14 cellular contexts compared by ENCODE assay signal in the genomic region with DNA sequence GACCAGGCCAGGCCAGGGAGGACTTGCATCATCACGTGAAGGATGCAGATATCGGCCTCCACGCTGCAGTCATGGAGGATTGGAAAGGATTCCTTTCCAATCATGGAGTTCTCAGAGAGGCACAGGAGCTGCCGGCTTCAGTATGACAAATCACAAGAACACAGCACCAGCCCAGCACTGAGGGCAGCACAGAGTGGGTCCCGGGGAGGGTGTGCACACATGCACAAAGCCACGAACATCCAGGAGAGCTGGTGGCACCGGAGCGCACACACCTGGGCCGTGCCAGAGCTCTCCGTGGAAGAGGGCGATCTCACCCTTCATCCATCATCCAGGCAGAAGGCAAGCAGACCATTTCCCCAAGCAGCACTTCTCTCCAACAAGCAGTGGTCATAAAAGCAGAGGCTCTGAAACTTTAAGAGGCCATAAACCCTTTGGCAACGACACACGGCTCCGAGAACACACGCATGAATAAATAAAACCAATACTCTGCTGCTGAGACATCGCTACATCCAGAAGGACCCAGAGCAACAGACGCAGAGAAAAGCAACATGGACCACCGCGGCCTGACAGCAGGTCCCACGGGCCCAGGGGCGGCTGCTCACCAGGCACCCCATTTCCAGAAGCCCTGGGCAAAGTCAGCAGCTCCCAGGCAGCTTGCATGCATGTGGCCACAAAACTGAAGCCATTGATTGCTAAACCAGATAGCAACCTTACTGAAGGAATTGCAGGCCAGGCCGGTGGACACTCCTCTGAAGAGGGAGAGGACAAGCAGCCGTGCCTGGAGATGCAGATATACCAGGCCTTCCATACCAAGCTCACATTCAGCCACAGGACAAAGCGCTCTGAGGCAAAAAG.
"Had no signal": no experiment of that assay in that cellular context is flagged by ENCODE, and none has a peak within 500 bp of the region (broad histone marks: within the 10 kb centered on the region; RNA-seq: fewer than 3 reads in every experiment).

No MANE protein-coding gene starts in this region.

- H3K36me3 Mint-ChIP-seq: activated CD4-positive, alpha-beta memory T cell treated with anti-CD3 and anti-CD28 coated beads for 36 hours; natural killer cell treated with Interleukin-12 subunit alpha and Interleukin-12 subunit beta and Interleukin-15 and Interleukin-18, amount 100 ng/mL, for 72 hours had no signal

- H3K27me3 Mint-ChIP-seq: activated CD4-positive, alpha-beta memory T cell treated with anti-CD3 and anti-CD28 coated beads for 36 hours; natural killer cell treated with Interleukin-12 subunit alpha and Interleukin-12 subunit beta and Interleukin-15 and Interleukin-18, amount 100 ng/mL, for 72 hours; stimulated activated naive CD8-positive, alpha-beta T cell treated with anti-CD3 and anti-CD28 coated beads, Interleukin-15, amount 100 ng/mL, for 72 hours had no signal

- H3K4me3 Mint-ChIP-seq: activated CD4-positive, alpha-beta memory T cell treated with anti-CD3 and anti-CD28 coated beads for 36 hours; activated naive CD8-positive, alpha-beta T cell treated with anti-CD3 and anti-CD28 coated beads, Interleukin-2, amount 10 ng/mL, durations not matched to agents 7 days and 5 days; activated T-cell treated with anti-CD3 and anti-CD28 coated beads, Interleukin-2, amount 50 U/mL, for 72 hours; natural killer cell treated with Interleukin-12 subunit alpha and Interleukin-12 subunit beta and Interleukin-15 and Interleukin-18, amount 100 ng/mL, for 72 hours; stimulated activated naive CD8-positive, alpha-beta T cell treated with anti-CD3 and anti-CD28 coated beads, Interleukin-15, amount 100 ng/mL, for 72 hours had no signal

- H3K4me1 Mint-ChIP-seq: stimulated activated naive CD8-positive, alpha-beta T cell treated with anti-CD3 and anti-CD28 coated beads, Interleukin-15, amount 100 ng/mL, for 72 hours had no signal

- H3K9me3 ChIP-seq: thoracic aorta had no signal

- H3K27ac ChIP-seq: dorsolateral prefrontal cortex, left lung, sigmoid colon, thoracic aorta had no signal

- H3K36me3 ChIP-seq: left lung, sigmoid colon, thoracic aorta had no signal

- DNase-seq: activated CD4-positive, alpha-beta memory T cell treated with anti-CD3 and anti-CD28 coated beads for 36 hours; activated CD4-positive, alpha-beta T cell treated with anti-CD3 and anti-CD28 coated beads for 1 hour; activated naive CD8-positive, alpha-beta T cell treated with anti-CD3 and anti-CD28 coated beads, Interleukin-2, amount 10 ng/mL, durations not matched to agents 7 days and 5 days; activated T-cell treated with anti-CD3 and anti-CD28 coated beads, Interleukin-2, amount 50 U/mL, for 72 hours; anterior cingulate cortex; dorsolateral prefrontal cortex; left lung; sigmoid colon; stimulated activated CD4-positive, alpha-beta T cell treated with anti-CD3 and anti-CD28 coated beads, Interleukin-2, amount 100 ng/mL, for 48 hours; stimulated activated naive CD8-positive, alpha-beta T cell treated with anti-CD3 and anti-CD28 coated beads, Interleukin-15, amount 100 ng/mL, for 72 hours; T-helper 9 cell had no signal

- ATAC-seq: activated T-cell treated with anti-CD3 and anti-CD28 coated beads, Interleukin-2, amount 50 U/mL, for 72 hours; esophagus mucosa; left lung; natural killer cell treated with Interleukin-12 subunit alpha and Interleukin-12 subunit beta and Interleukin-15 and Interleukin-18, amount 100 ng/mL, for 72 hours; stimulated activated naive CD8-positive, alpha-beta T cell treated with anti-CD3 and anti-CD28 coated beads, Interleukin-15, amount 100 ng/mL, for 72 hours had no signal

- H3K27ac Mint-ChIP-seq: activated CD4-positive, alpha-beta memory T cell treated with anti-CD3 and anti-CD28 coated beads for 36 hours; activated naive CD8-positive, alpha-beta T cell treated with anti-CD3 and anti-CD28 coated beads, Interleukin-2, amount 10 ng/mL, durations not matched to agents 7 days and 5 days; activated T-cell treated with anti-CD3 and anti-CD28 coated beads, Interleukin-2, amount 50 U/mL, for 72 hours; natural killer cell treated with Interleukin-12 subunit alpha and Interleukin-12 subunit beta and Interleukin-15 and Interleukin-18, amount 100 ng/mL, for 72 hours had no signal

- H3K4me1 ChIP-seq: left lung had no signal

- H3K27me3 ChIP-seq: left lung, sigmoid colon had no signal

- H3K4me3 ChIP-seq: dorsolateral prefrontal cortex, left lung, sigmoid colon, thoracic aorta had no signal
